In genomic region chr16:3950343-3951193, GRCh38 we compare ENCODE assay signal across 9 cellular contexts.
DNase-seq lines count a peak whose midpoint lies in the region; ATAC-seq, FAIRE-seq and TF ChIP-seq lines count a peak whose summit lies in the region.
"Had no signal": no experiment of that assay in that cellular context is flagged by ENCODE, and none has a peak within 500 bp of the region (broad histone marks: within the 10 kb centered on the region; RNA-seq: fewer than 3 reads in every experiment).

No MANE protein-coding gene starts in this region.

- in situ Hi-C loops in GM13977 (cut with MboI; ENCODE audit: low pct_unique_long_range_greater_than_20kb, low sequenced_read_pairs, unreplicated experiment), result no loop called here

- peak overlapping the region; percentile 86 for H3K27ac ChIP-seq in right cardiac atrium (ENCODE audit: low read length)

- H3K4me1 ChIP-seq in adipocyte (ENCODE audit: control insufficient read depth, insufficient read depth, low read length) (peaks cover 51% of the 10 kb centered on the region), right cardiac atrium (ENCODE audit: control insufficient read depth, insufficient read depth, low read length) (peaks cover 12% of the 10 kb centered on the region)

- intact Hi-C loops in right cardiac atrium (cut with DNase I), result no loop called here

- peak; percentile 15 for DNase-seq in H7
- peak; percentile 98 for DNase-seq in adipocyte (ENCODE audit: low read depth)
- peak; percentile 92 to 95 (median 93) for DNase-seq in right cardiac atrium
- DNase-seq in stromal cell of bone marrow (ENCODE audit: low read depth), result peak; percentile 97
- no peak for DNase-seq in GM13977 (ENCODE audit: low spot score)
- DNase-seq in NCI-H146 (lab: John Stamatoyannopoulos, UW), result no peak
- no peak for DNase-seq in iPS-NIHi11 (ENCODE audit: low spot score)
- no peak for DNase-seq in GM19239 (ENCODE audit: insufficient read length, low spot score)
- DNase-seq: stimulated activated naive CD4-positive, alpha-beta T cell had no signal

- no peaks in the 10 kb centered on the region; the same call in 1 of the 2 replicates for H3K27me3 ChIP-seq in H7 (ENCODE audit: control insufficient read depth, insufficient read depth, low read length)
- no peaks in the 10 kb centered on the region for H3K27me3 ChIP-seq in adipocyte (replicated peaks; ENCODE audit: control insufficient read depth, insufficient read depth, low read length)
- H3K27me3 ChIP-seq in right cardiac atrium (ENCODE audit: control insufficient read depth, insufficient read depth), result no peaks in the 10 kb centered on the region

- H3K36me3 ChIP-seq in H7 (replicated peaks; ENCODE audit: control insufficient read depth, insufficient read depth, low read length) (no peaks in the 10 kb centered on the region), adipocyte (ENCODE audit: control insufficient read depth, insufficient read depth, low read length, severe bottlenecking) (no peaks in the 10 kb centered on the region)

- 26% methylated on average over 32 of the region's 32 CpGs for WGBS in right cardiac atrium

- H3K4me3 ChIP-seq in H7 (ENCODE audit: insufficient read depth, low read depth, low read length) (no peak overlapping the region), adipocyte (ENCODE audit: low read length) (peak overlapping the region; percentile 69), right cardiac atrium (ENCODE audit: low read length) (no peak overlapping the region)

- no peak for FAIRE-seq in GM19239 (lab: Jason Lieb, UNC)

- ATAC-seq in right cardiac atrium, result peak; percentile 81 to 86

- H3K9ac ChIP-seq in adipocyte (ENCODE audit: low read length), result peak overlapping the region; percentile 82

- no peaks in the 10 kb centered on the region for H3K9me3 ChIP-seq in adipocyte (ENCODE audit: control insufficient read depth, low read length)
- H3K9me3 ChIP-seq in right cardiac atrium (ENCODE audit: control insufficient read depth, low read length), result no peaks in the 10 kb centered on the region

- TF ChIP-seq CTCF in GM13977 (IDR thresholded peaks at IDR 0.05; ENCODE audit: extremely low read depth, insufficient read depth, missing control alignments), result no peak

Comparison
In these comparisons a context has a peak if more than half of its experiments do, and no peak if none do; other contexts are left out.
1. DNase-seq: peak in H7 (single experiment), adipocyte (single experiment), right cardiac atrium (3 of 3) and stromal cell of bone marrow (single experiment); none in GM13977 (single experiment), NCI-H146 (single experiment), iPS-NIHi11 (single experiment) and GM19239 (single experiment).